Comparison of ENCODE assay signal across 18 cellular contexts in genomic region chr12:78580296-78580695, GRCh38.
"Had no signal": no experiment of that assay in that cellular context is flagged by ENCODE, and none has a peak within 500 bp of the region (broad histone marks: within the 10 kb centered on the region; RNA-seq: fewer than 3 reads in every experiment).

No MANE protein-coding gene starts in this region.

- ATAC-seq: esophagus mucosa, heart right ventricle, lower lobe of right lung, psoas muscle, sciatic nerve had no signal

- H3K27ac Mint-ChIP-seq: naive B cell had no signal

- DNase-seq: dorsolateral prefrontal cortex; effector CD8-positive, alpha-beta T cell; heart right ventricle; hypothalamus; islet precursor cell; left ventricle myocardium inferior; lower lobe of right lung; mesendoderm; naive B cell; nephron progenitor cell; psoas muscle; stimulated activated CD4-positive, alpha-beta T cell treated with anti-CD3 and anti-CD28 coated beads, Interleukin-2, amount 100 ng/mL, for 48 hours; stimulated activated naive CD4-positive, alpha-beta T cell treated with Interleukin-2 at 50 U/mL for 16 hours; trophoblast cell had no signal

- H3K4me1 ChIP-seq: heart right ventricle, left ventricle myocardium inferior, lower lobe of right lung, psoas muscle had no signal

- H3K27me3 ChIP-seq: dorsolateral prefrontal cortex, heart right ventricle had no signal

- H3K4me3 ChIP-seq: coronary artery, dorsolateral prefrontal cortex, heart right ventricle, left ventricle myocardium inferior, lower lobe of right lung, psoas muscle, skin epidermis had no signal

- H3K36me3 Mint-ChIP-seq: naive B cell had no signal

- H3K27me3 Mint-ChIP-seq: naive B cell had no signal

- H3K4me3 Mint-ChIP-seq: naive B cell, nephron progenitor cell had no signal

- H3K27ac ChIP-seq: coronary artery, dorsolateral prefrontal cortex, heart right ventricle, left ventricle myocardium inferior, lower lobe of right lung, psoas muscle, skin epidermis had no signal

- H3K4me1 Mint-ChIP-seq: naive B cell had no signal

- H3K36me3 ChIP-seq: heart right ventricle, left ventricle myocardium inferior, lower lobe of right lung had no signal
